1 cellular context compared by ENCODE assay signal in genomic region chr2:177263451-177264208, GRCh38.
TF ChIP-seq lines count a peak whose summit lies in the region.

No MANE protein-coding gene starts in this region.

TF ChIP-seq in SK-N-SH treated with all-trans-retinoic acid at 6 μM for 48 hours, 23 proteins besides CTCF, POLR2A, EP300 and RAD21 (continued from another document):
- no peak for TF ChIP-seq PPARA (CRISPR knock-in tag; IDR thresholded peaks at IDR 0.05; ENCODE audit: borderline replicate concordance)
- TF ChIP-seq GLIS3 (CRISPR knock-in tag; IDR thresholded peaks at IDR 0.05) = no peak
- no peak for TF ChIP-seq OSR1 (CRISPR knock-in tag; IDR thresholded peaks at IDR 0.05)
